In genomic region chr11:113667801-113668200, GRCh38 we compare ENCODE assay signal across 22 cellular contexts. TPM values are rescaled to one million over a fixed set of nuclear protein-coding genes. Genes with fewer than 3 reads are reported as not detected.
DNase-seq lines count a peak whose midpoint lies in the region; ATAC-seq and TF ChIP-seq lines count a peak whose summit lies in the region.
"Had no signal": no experiment of that assay in that cellular context is flagged by ENCODE, and none has a peak within 500 bp of the region (broad histone marks: within the 10 kb centered on the region; RNA-seq: fewer than 3 reads in every experiment).

No MANE protein-coding gene starts in this region.

- DNase-seq in ELR (ENCODE audit: low read depth) (peak; percentile 16), OCI-M1 (lab: John Stamatoyannopoulos, UW) (peak; percentile 72), endodermal cell (peak; percentile 10), thoracic aorta (ENCODE audit: low spot score) (no peak), immature natural killer cell (no peak), mammary epithelial cell (no peak), cerebellum (ENCODE audit: low spot score) (no peak)
- DNase-seq: BE2C, DMS 273 treated with DMSO at 0.1 percent for 48 hours, GF-D8, H7, KG1, MV-4-11, NCI-H1105 treated with DMSO at 0.1 percent for 48 hours, NCI-H1694, NCI-H2081, NCI-H2171, NCI-H524 treated with DMSO at 0.1 percent for 48 hours, RPMI8226, SHP77, SW 1271 had no signal

- H3K36me3 ChIP-seq in endodermal cell (ENCODE audit: control insufficient read depth, insufficient read depth, low read length) (no peaks in the 10 kb centered on the region), thoracic aorta (no peaks in the 10 kb centered on the region), mammary epithelial cell (ENCODE audit: insufficient read depth, low read length) (no peaks in the 10 kb centered on the region)
- H3K36me3 ChIP-seq: BE2C had no signal

- dilution Hi-C loops in mammary epithelial cell (cut with HindIII; ENCODE audit: low sequenced_read_pairs): no loop called here

- H3K4me1 Mint-ChIP-seq in endodermal cell (peaks cover 38% of the 10 kb centered on the region), immature natural killer cell (no peaks in the 10 kb centered on the region)

- peaks cover 6% of the 10 kb centered on the region for H3K36me3 Mint-ChIP-seq in endodermal cell (ENCODE audit: low read depth)
- H3K36me3 Mint-ChIP-seq in immature natural killer cell: no peaks in the 10 kb centered on the region

- H3K9ac ChIP-seq in endodermal cell (ENCODE audit: extremely low read depth, low read length, poor library complexity, severe bottlenecking): no peak overlapping the region
- H3K9ac ChIP-seq in mammary epithelial cell (ENCODE audit: insufficient read depth, low read length): no peak overlapping the region

- H3K4me2 ChIP-seq in mammary epithelial cell (ENCODE audit: insufficient read depth, low read depth, low read length): no peak overlapping the region

- TF ChIP-seq CTCF in endodermal cell (conservative IDR thresholded peaks at IDR 0.05): peak; percentile 48
- no peak for TF ChIP-seq CTCF in thoracic aorta (IDR thresholded peaks at IDR 0.05)
- TF ChIP-seq CTCF in mammary epithelial cell (conservative IDR thresholded peaks at IDR 0.05 in 1 of 2, IDR thresholded peaks at IDR 0.05 in 1 of 2; ENCODE audit: extremely low read depth in 1 of 2, insufficient read depth in 1 of 2, low read depth in 1 of 2, low read length in 2 of 2): no peak

- H3K27ac Mint-ChIP-seq in endodermal cell (no peak overlapping the region), immature natural killer cell (no peak overlapping the region)

- H3K9me3 ChIP-seq in endodermal cell (ENCODE audit: control insufficient read depth, low read length) (peaks cover 30% of the 10 kb centered on the region), thoracic aorta (peaks cover 4% of the 10 kb centered on the region), mammary epithelial cell (replicated peaks; ENCODE audit: insufficient read depth, low read length) (no peaks in the 10 kb centered on the region)
- H3K9me3 ChIP-seq: BE2C had no signal

- intact Hi-C loops in mammary epithelial cell (cut with micrococcal nuclease): no loop called here

- H3K27ac ChIP-seq in endodermal cell (ENCODE audit: low read depth, low read length): no peak overlapping the region
- H3K27ac ChIP-seq in thoracic aorta: peak overlapping the region; percentile 30 to 49
- no peak overlapping the region for H3K27ac ChIP-seq in mammary epithelial cell (ENCODE audit: insufficient read depth, low read depth, low read length)

- no peak overlapping the region for H3K4me3 Mint-ChIP-seq in endodermal cell
- no peak overlapping the region for H3K4me3 Mint-ChIP-seq in immature natural killer cell

- in situ Hi-C loops in mammary epithelial cell (cut with MboI; ENCODE audit: low sequenced_read_pairs in 2 of 2): no loop called here

- H3K4me3 ChIP-seq in endodermal cell (ENCODE audit: low read length): no peak overlapping the region
- H3K4me3 ChIP-seq in thoracic aorta: no peak overlapping the region
- H3K4me3 ChIP-seq in mammary epithelial cell (replicated peaks in 1 of 3; ENCODE audit: insufficient read depth in 1 of 3, low read depth in 2 of 3, low read length in 3 of 3): no peak overlapping the region

- H4K20me1 ChIP-seq in mammary epithelial cell (ENCODE audit: insufficient read depth, low read length): no peaks in the 10 kb centered on the region

- BruUV-seq in mammary epithelial cell (replicated peaks; lab: Mats Ljungman, UMichigan): no TSS peak

- CTCF ChIA-PET in mammary epithelial cell (lab: Charles Lee; ENCODE audit: low non-redundant PET): no interaction called here

- H3K9me3 Mint-ChIP-seq in endodermal cell (peaks cover 29% of the 10 kb centered on the region), immature natural killer cell (peaks cover 2 to 15% (median 11%) of the 10 kb centered on the region in 6 donors)

- ATAC-seq in thoracic aorta (ENCODE audit: insufficient number of reproducible peaks, low FRiP score, low read depth): no peak
- ATAC-seq: HepG2 had no signal

- H3K27me3 ChIP-seq in endodermal cell (ENCODE audit: control insufficient read depth, insufficient read depth, low read length, poor library complexity, severe bottlenecking) (no peaks in the 10 kb centered on the region), thoracic aorta (replicated peaks; ENCODE audit: insufficient read depth) (no peaks in the 10 kb centered on the region), mammary epithelial cell (ENCODE audit: insufficient read depth, low read length) (no peaks in the 10 kb centered on the region)
- H3K27me3 ChIP-seq: BE2C had no signal

- H3K79me2 ChIP-seq in mammary epithelial cell (ENCODE audit: insufficient read depth, low read length): no peaks in the 10 kb centered on the region

- peaks cover 17% of the 10 kb centered on the region for H3K4me1 ChIP-seq in endodermal cell (ENCODE audit: control insufficient read depth, insufficient read depth, low read length)
- peaks cover 0 to 24% of the 10 kb centered on the region in 2 donors for H3K4me1 ChIP-seq in thoracic aorta (ENCODE audit: control insufficient read depth in 1 of 2, low read depth in 2 of 2)
- H3K4me1 ChIP-seq in mammary epithelial cell (ENCODE audit: insufficient read depth, low read length): peaks cover 15% of the 10 kb centered on the region

- no peaks in the 10 kb centered on the region for H3K27me3 Mint-ChIP-seq in endodermal cell (ENCODE audit: insufficient read depth)
- peaks cover 0 to 11% (median 2%) of the 10 kb centered on the region in 3 donors for H3K27me3 Mint-ChIP-seq in immature natural killer cell (ENCODE audit: low read depth in 3 of 3)

- 40% methylated on average over 1 of the region's 1 CpG; no CpG with 5 or more reads in 1 of the 2 experiments for WGBS in endodermal cell (ENCODE audit: insufficient coverage in 1 of 2, insufficient read length in 1 of 2), 2 experiments
- 100% methylated on average over 1 of the region's 1 CpG for WGBS in mammary epithelial cell (ENCODE audit: low coverage, missing lambda C conversion rate)

- H2AFZ ChIP-seq in mammary epithelial cell (ENCODE audit: low read depth, low read length): no peak overlapping the region

RNA-seq across cellular contexts. Expression of gene TMPRSS5, which starts 38.3 kb away (rescaled TPM):
- total RNA-seq in endodermal cell: 1 to 10 TPM; 1.0 to 1.2 TPM
- 2.9 TPM for polyA plus RNA-seq in endodermal cell (2013, experiment 1 of 2)
- 2.3 TPM for polyA plus RNA-seq in endodermal cell (2013, experiment 2 of 2)
- total RNA-seq in thoracic aorta: 1 to 10 TPM in 1 of 2 donors, not detected in 1; 2.0 TPM
- polyA plus RNA-seq in immature natural killer cell: not detected
- under 1 TPM; 0.33 to 0.68 TPM for total RNA-seq in mammary epithelial cell
- polyA plus RNA-seq in mammary epithelial cell: 0.15 TPM
- not detected for polyA minus RNA-seq in mammary epithelial cell
- total RNA-seq in cerebellum: 0.54 TPM

Comparison
In these comparisons a context has a peak if more than half of its experiments do, and no peak if none do; other contexts are left out.
1. DNase-seq: peak in ELR (single experiment), OCI-M1 (single experiment) and endodermal cell (single experiment); none in thoracic aorta (single experiment), immature natural killer cell (0 of 3), mammary epithelial cell (single experiment) and cerebellum (single experiment).
2. H3K27ac ChIP-seq: peak in thoracic aorta (2 of 2); none in endodermal cell (single experiment) and mammary epithelial cell (single experiment).